21 cellular contexts compared by ENCODE assay signal in genomic region chr13:65932587-65933239, GRCh38.
DNase-seq lines count a peak whose midpoint lies in the region; ATAC-seq and TF ChIP-seq lines count a peak whose summit lies in the region.
"Had no signal": no experiment of that assay in that cellular context is flagged by ENCODE, and none has a peak within 500 bp of the region (broad histone marks: within the 10 kb centered on the region; RNA-seq: fewer than 3 reads in every experiment).

No MANE protein-coding gene starts in this region.

- H3K36me3 ChIP-seq in adipocyte (ENCODE audit: control insufficient read depth, insufficient read depth, low read length, severe bottlenecking) (no peaks in the 10 kb centered on the region), mucosa of descending colon (ENCODE audit: low read depth) (no peaks in the 10 kb centered on the region)
- H3K36me3 ChIP-seq: brain microvascular endothelial cell, heart right ventricle, transverse colon, WERI-Rb-1 had no signal

- ATAC-seq in GM18909 (IDR thresholded peaks at IDR 0.05; ENCODE audit: poor library complexity, unreplicated experiment) (no peak), mucosa of descending colon (no peak)
- ATAC-seq: esophagus mucosa; Right ventricle myocardium inferior; stimulated activated naive B cell treated with anti-CD40 and anti-IgM and Interleukin-4, amounts not matched to agents 10 μg/mL and 1 μg/mL and 100 μg/mL, for 72 hours had no signal

- H3K9ac ChIP-seq in adipocyte (ENCODE audit: low read length) = no peak overlapping the region

- H3K9me3 ChIP-seq in adipocyte (ENCODE audit: control insufficient read depth, low read length) = no peaks in the 10 kb centered on the region
- no peaks in the 10 kb centered on the region for H3K9me3 ChIP-seq in mucosa of descending colon
- H3K9me3 ChIP-seq: heart right ventricle, transverse colon had no signal

- H3K4me1 ChIP-seq in adipocyte (ENCODE audit: control insufficient read depth, insufficient read depth, low read length) (peaks cover 8% of the 10 kb centered on the region), mucosa of descending colon (ENCODE audit: low read depth) (no peaks in the 10 kb centered on the region)
- H3K4me1 ChIP-seq: heart right ventricle, transverse colon had no signal

- no peak overlapping the region for H3K4me3 ChIP-seq in adipocyte (ENCODE audit: low read length)
- no peak overlapping the region for H3K4me3 ChIP-seq in mucosa of descending colon
- H3K4me3 ChIP-seq: heart right ventricle, transverse colon had no signal

- TF ChIP-seq CTCF in mucosa of descending colon (IDR thresholded peaks at IDR 0.05) = no peak

- intact Hi-C loops in mucosa of descending colon (cut with DNase I, micrococcal nuclease) = no loop called here

- peak; percentile 18 for DNase-seq in AG08395 (ENCODE audit: low spot score)
- peak; percentile 63 for DNase-seq in LHCN-M2 (ENCODE audit: low read depth)
- DNase-seq in adipocyte (ENCODE audit: low read depth) = peak; percentile 82
- DNase-seq in islet precursor cell = peak; percentile 56
- no peak for DNase-seq in NCI-H1092 (lab: John Stamatoyannopoulos, UW)
- DNase-seq in cerebellum (ENCODE audit: low spot score) = no peak
- no peak for DNase-seq in mucosa of descending colon
- DNase-seq: activated CD4-positive, alpha-beta memory T cell treated with anti-CD3 and anti-CD28 coated beads for 36 hours; activated naive CD8-positive, alpha-beta T cell treated with anti-CD3 and anti-CD28 coated beads, Interleukin-2, amount 10 ng/mL, durations not matched to agents 7 days and 5 days; activated T-cell treated with anti-CD3 and anti-CD28 coated beads, Interleukin-2, amount 50 U/mL, for 1 hour; brain microvascular endothelial cell; CD4-positive, CD25-positive, alpha-beta regulatory T cell; DMS153; heart right ventricle; NCI-H187; stimulated activated naive B cell treated with anti-CD40 and anti-IgM and Interleukin-4, amounts not matched to agents 10 μg/mL and 1 μg/mL and 100 μg/mL, for 72 hours; transverse colon; WERI-Rb-1 had no signal

- H3K27me3 ChIP-seq in adipocyte (replicated peaks; ENCODE audit: control insufficient read depth, insufficient read depth, low read length) = no peaks in the 10 kb centered on the region
- H3K27me3 ChIP-seq: brain microvascular endothelial cell, heart right ventricle, transverse colon had no signal

Comparison
In these comparisons a context has a peak if more than half of its experiments do, and no peak if none do; other contexts are left out.
1. DNase-seq: peak in AG08395 (single experiment), LHCN-M2 (single experiment), adipocyte (single experiment) and islet precursor cell (single experiment); none in NCI-H1092 (single experiment), cerebellum (single experiment) and mucosa of descending colon (0 of 3).